ENCODE assay signal across 8 cellular contexts in the genomic region with DNA sequence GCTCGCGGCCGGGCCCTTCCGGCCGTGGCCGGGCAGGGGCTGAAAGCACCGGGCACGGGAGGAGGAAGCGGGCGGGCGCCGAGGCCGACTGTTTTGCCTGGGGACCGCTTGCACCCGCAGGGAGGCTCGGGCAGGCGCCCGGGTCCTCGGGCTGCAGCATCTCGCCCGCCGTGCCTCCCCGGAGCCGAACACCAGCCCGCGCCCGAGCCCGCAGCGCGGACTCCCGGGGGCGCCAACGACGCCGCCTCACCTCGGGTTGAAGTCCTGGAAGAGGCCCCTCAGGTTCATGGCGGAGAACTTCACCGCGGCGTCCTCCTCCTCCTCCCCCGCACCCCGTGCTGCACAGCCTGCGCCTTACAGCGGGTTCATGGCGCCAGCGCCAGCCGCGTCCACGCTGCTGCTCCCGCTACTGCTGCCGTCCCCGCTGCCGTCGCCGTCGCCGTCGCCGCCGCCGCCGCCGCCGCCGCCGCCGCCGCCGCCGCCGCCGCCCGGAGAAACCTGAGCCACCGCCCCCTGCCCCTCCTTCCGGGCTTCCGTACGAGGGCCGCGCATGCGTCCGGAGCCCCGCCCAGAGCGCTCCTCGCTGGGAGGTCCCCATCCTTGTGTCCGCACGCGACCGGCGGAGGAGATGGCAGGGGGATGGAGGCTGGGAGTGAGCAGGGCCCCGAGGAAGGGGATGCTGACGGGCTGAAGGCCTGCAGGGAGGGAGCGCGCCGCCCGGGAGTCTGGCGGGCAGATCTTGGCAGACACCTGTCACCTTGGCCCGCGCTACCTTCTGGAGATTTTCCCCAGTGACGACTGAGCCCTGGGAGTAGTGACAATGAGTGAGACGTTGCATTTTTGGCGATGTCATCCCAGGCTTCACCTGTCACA. TPM values are rescaled to one million over a fixed set of nuclear protein-coding genes. Genes with fewer than 3 reads are reported as not detected.
DNase-seq lines count a peak whose midpoint lies in the region; ATAC-seq, FAIRE-seq and TF ChIP-seq lines count a peak whose summit lies in the region.

A gene (minus strand): TSS at position 500 of the 873 bp plus-strand sequence. CDS start 212 bp downstream, at position 288.

- H3K27ac ChIP-seq in PC-9 (no peak within 1 kb of the TSS), fibroblast of lung (ENCODE audit: insufficient read depth, low read length) (peak within 1 kb of the TSS; percentile 54)

- H3K27me3 ChIP-seq in PC-9 (ENCODE audit: insufficient read depth, low read depth) (peaks cover 38% of the 10 kb centered on the region), fibroblast of lung (ENCODE audit: control insufficient read depth, insufficient read depth, low read length) (peaks cover 5% of the 10 kb centered on the region)

- peak; percentile 93 for ATAC-seq in GM21367 (IDR thresholded peaks at IDR 0.05; ENCODE audit: unreplicated experiment)
- ATAC-seq in natural killer cell treated with Interleukin-12 subunit alpha and Interleukin-12 subunit beta and Interleukin-15 and Interleukin-18, amount 100 ng/mL, for 72 hours: peak; percentile 91

- peak within 1 kb of the TSS; percentile 60 to 79 for H3K27ac Mint-ChIP-seq in natural killer cell treated with Interleukin-12 subunit alpha and Interleukin-12 subunit beta and Interleukin-15 and Interleukin-18, amount 100 ng/mL, for 72 hours

- H3K4me1 ChIP-seq in PC-9 (replicated peaks; ENCODE audit: insufficient read depth): peaks cover 14% of the 10 kb centered on the region
- H3K4me1 ChIP-seq in fibroblast of lung (ENCODE audit: control insufficient read depth, extremely low read depth, insufficient read depth, low read length): peaks cover 2% of the 10 kb centered on the region

- no peaks in the 10 kb centered on the region for H3K9me2 ChIP-seq in PC-9 (ENCODE audit: insufficient read depth)

- peak; percentile 46 for DNase-seq in COR-L47 (lab: John Stamatoyannopoulos, UW)
- DNase-seq in HTR-8/SVneo (ENCODE audit: insufficient read length, low spot score): peak; percentile 28
- DNase-seq in PC-9: peak; percentile 55 to 77
- peak; percentile 77 to 82 for DNase-seq in activated T-cell treated with anti-CD3 and anti-CD28 coated beads, Interleukin-2, amount 50 U/mL, for 48 hours
- DNase-seq in fibroblast of lung (ENCODE audit: low read depth in 2 of 2): peak; percentile 39 to 45
- peak; percentile 83 for DNase-seq in natural killer cell treated with Interleukin-12 subunit alpha and Interleukin-12 subunit beta and Interleukin-15 and Interleukin-18, amount 100 ng/mL, for 72 hours (ENCODE audit: low spot score)
- peak; percentile 68 for DNase-seq in stimulated activated naive CD4-positive, alpha-beta T cell treated with Interleukin-2 at 50 U/mL for 16 hours (lab: John Stamatoyannopoulos, UW)

- peaks cover 30 to 31% of the 10 kb centered on the region in 2 donors for H3K4me1 Mint-ChIP-seq in natural killer cell treated with Interleukin-12 subunit alpha and Interleukin-12 subunit beta and Interleukin-15 and Interleukin-18, amount 100 ng/mL, for 72 hours (ENCODE audit: low read depth in 2 of 2)

- intact Hi-C loops in PC-9 (cut with micrococcal nuclease; ENCODE audit: unreplicated experiment): no loop called here

- H3K9ac ChIP-seq in fibroblast of lung (ENCODE audit: insufficient read depth, low read length): peak within 1 kb of the TSS; percentile 53

- TF ChIP-seq CTCF in PC-9 (conservative IDR thresholded peaks at IDR 0.05) (no peak), fibroblast of lung (conservative IDR thresholded peaks at IDR 0.05 in 1 of 2, IDR thresholded peaks at IDR 0.05 in 1 of 2; ENCODE audit: low read depth in 1 of 2, low read length in 2 of 2) (no peak)

- H3K9me3 Mint-ChIP-seq in natural killer cell treated with Interleukin-12 subunit alpha and Interleukin-12 subunit beta and Interleukin-15 and Interleukin-18, amount 100 ng/mL, for 72 hours: no peaks in the 10 kb centered on the region

- H3K4me2 ChIP-seq in PC-9 (peak within 1 kb of the TSS; percentile 78), fibroblast of lung (ENCODE audit: extremely low read depth, insufficient read depth, low read length) (peak within 1 kb of the TSS; percentile 82)

- no peaks in the 10 kb centered on the region for H3F3A ChIP-seq in PC-9 (ENCODE audit: insufficient read depth, low read depth)

- H3K4me3 ChIP-seq in PC-9 (peak within 1 kb of the TSS; percentile 67), fibroblast of lung (replicated peaks in 1 of 4; ENCODE audit: control extremely low read depth in 1 of 4, insufficient read depth in 1 of 4, low read depth in 3 of 4, low read length in 4 of 4) (peak within 1 kb of the TSS; percentile 53 to 83 (median 64))

- peak within 1 kb of the TSS; percentile 99 for H2AFZ ChIP-seq in PC-9
- peak within 1 kb of the TSS; percentile 62 for H2AFZ ChIP-seq in fibroblast of lung (ENCODE audit: low read length)

- H3K4me3 Mint-ChIP-seq in natural killer cell treated with Interleukin-12 subunit alpha and Interleukin-12 subunit beta and Interleukin-15 and Interleukin-18, amount 100 ng/mL, for 72 hours: peak within 1 kb of the TSS; percentile 92

- H3K9me3 ChIP-seq in PC-9 (ENCODE audit: insufficient read depth, low read depth): no peaks in the 10 kb centered on the region
- no peaks in the 10 kb centered on the region for H3K9me3 ChIP-seq in fibroblast of lung (ENCODE audit: control insufficient read depth, insufficient read depth, low read depth, low read length)

- H3K27me3 Mint-ChIP-seq in natural killer cell treated with Interleukin-12 subunit alpha and Interleukin-12 subunit beta and Interleukin-15 and Interleukin-18, amount 100 ng/mL, for 72 hours: peaks cover 0 to 15% of the 10 kb centered on the region in 2 donors

- H3K79me2 ChIP-seq in PC-9 (ENCODE audit: low read depth) (peaks cover 33% of the 10 kb centered on the region), fibroblast of lung (ENCODE audit: control insufficient read depth, insufficient read depth, low read length) (peaks cover 18% of the 10 kb centered on the region)

- H3K36me3 ChIP-seq in PC-9 (ENCODE audit: low read depth) (no peaks in the 10 kb centered on the region), fibroblast of lung (ENCODE audit: control insufficient read depth, insufficient read depth, low read length) (no peaks in the 10 kb centered on the region)

- peaks cover 28% of the 10 kb centered on the region for H4K20me1 ChIP-seq in PC-9 (ENCODE audit: insufficient read depth)
- no peaks in the 10 kb centered on the region for H4K20me1 ChIP-seq in fibroblast of lung (ENCODE audit: control insufficient read depth, extremely low read depth, insufficient read depth, low read length)

- H3K36me3 Mint-ChIP-seq in natural killer cell treated with Interleukin-12 subunit alpha and Interleukin-12 subunit beta and Interleukin-15 and Interleukin-18, amount 100 ng/mL, for 72 hours: no peaks in the 10 kb centered on the region

- no peak for FAIRE-seq in HTR-8/SVneo (lab: Jason Lieb, UNC)

- BruUV-seq in PC-9 (replicated peaks; lab: Mats Ljungman, UMichigan): no TSS peak

- POLR2A ChIA-PET in PC-9 (lab: Charles Lee; ENCODE audit: unreplicated experiment): interaction anchor here (0.6 kb wide), 1 partner anchor 1010 kb away, joined by 3 read pairs; no protein-coding TSS in a partner anchor

- CTCF ChIA-PET in PC-9 (lab: Charles Lee): no interaction called here

RNA-seq across cellular contexts. Expression of the gene that starts here (rescaled TPM):
- total RNA-seq in PC-9 (2021) (39.5 and 45.7 TPM in 2 replicates), fibroblast of lung (14.1 and 17.3 TPM in 2 replicates)
- 16.7 and 24.9 TPM in 2 replicates for polyA plus RNA-seq in fibroblast of lung
- 13.7 and 19.9 TPM in 2 replicates for polyA plus RNA-seq in fibroblast of lung (2012)
- 134 and 308 TPM in 2 replicates for polyA minus RNA-seq in fibroblast of lung (ENCODE audit: low replicate concordance)
- 10 to 100 TPM; 21.1 to 22.1 TPM for total RNA-seq in natural killer cell treated with Interleukin-12 subunit alpha and Interleukin-12 subunit beta and Interleukin-15 and Interleukin-18, amount 100 ng/mL, for 72 hours

Comparison
In these comparisons a context has a peak if more than half of its experiments do, and no peak if none do; other contexts are left out.
1. DNase-seq: peak in every context shown above with its lines; median percentile 83 in natural killer cell treated with Interleukin-12 subunit alpha and Interleukin-12 subunit beta and Interleukin-15 and Interleukin-18, amount 100 ng/mL, for 72 hours; 80 in activated T-cell treated with anti-CD3 and anti-CD28 coated beads, Interleukin-2, amount 50 U/mL, for 48 hours; 68 in stimulated activated naive CD4-positive, alpha-beta T cell treated with Interleukin-2 at 50 U/mL for 16 hours; 66 in PC-9; 46 in COR-L47; 42 in fibroblast of lung; 28 in HTR-8/SVneo.